ENCODE assay signal across 1 cellular context in the genomic region with DNA sequence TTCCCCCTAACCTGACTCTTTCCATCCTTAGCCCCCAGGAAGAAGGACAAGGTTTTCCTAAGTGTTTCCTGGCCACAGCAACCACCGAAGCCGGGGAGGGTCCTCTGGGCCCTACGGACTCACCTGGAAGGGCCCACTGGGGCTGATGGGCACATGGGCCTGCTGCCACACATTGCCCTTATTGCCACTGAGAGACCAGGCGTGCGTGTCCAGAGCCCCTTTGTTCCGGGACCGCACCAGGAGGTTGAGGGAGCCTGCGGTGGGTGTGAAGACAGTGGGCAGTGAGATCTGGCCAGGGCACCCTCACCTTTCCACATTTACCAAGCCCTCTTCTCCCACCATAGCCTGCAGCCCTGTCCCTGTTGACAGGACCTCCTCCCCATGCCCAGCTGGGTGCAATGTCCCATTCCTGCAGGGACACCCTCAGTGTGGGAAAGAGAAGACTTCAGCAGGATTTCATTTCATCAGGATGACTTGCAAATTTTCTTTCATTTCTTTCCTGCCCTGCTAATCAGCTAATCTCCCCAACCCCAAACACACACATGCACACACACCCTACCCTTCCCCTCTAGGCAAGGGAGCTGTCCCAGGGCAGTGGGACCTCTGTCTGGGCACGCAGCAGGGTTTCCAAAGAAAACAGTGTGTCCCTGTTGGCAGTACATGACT.
TF ChIP-seq lines count a peak whose summit lies in the region.

No MANE protein-coding gene starts in this region.

TF ChIP-seq in K562, 482 proteins besides CTCF, POLR2A, EP300 and RAD21 (continued from another document):
- TF ChIP-seq ZBTB49 (CRISPR knock-in tag; IDR thresholded peaks at IDR 0.05; ENCODE audit: borderline replicate concordance) (no peak), THRB (CRISPR knock-in tag; conservative IDR thresholded peaks at IDR 0.05) (0 out of 2 replicates have a peak, but pooled peaks have one; percentile 65), HCFC1 (IDR thresholded peaks at IDR 0.05; ENCODE audit: low read depth, low read length) (no peak), GTF2A2 (tag; IDR thresholded peaks at IDR 0.05) (no peak), NBN (IDR thresholded peaks at IDR 0.05; ENCODE audit: low read depth) (no peak), RNF2 (IDR thresholded peaks at IDR 0.05) (no peak), GTF2F1 (IDR thresholded peaks at IDR 0.05; ENCODE audit: low read depth, low read length) (no peak), PHF20 (IDR thresholded peaks at IDR 0.05; ENCODE audit: partially characterized antibody) (no peak), KLF6 (CRISPR knock-in tag; IDR thresholded peaks at IDR 0.05; ENCODE audit: borderline replicate concordance) (peak; percentile 42; the same call in 1 of the 2 replicates), EP400 (IDR thresholded peaks at IDR 0.05) (no peak), MAX (CRISPR knock-in tag; IDR thresholded peaks at IDR 0.05) (no peak), YY1 (IDR thresholded peaks at IDR 0.05; ENCODE audit: borderline replicate concordance in 1 of 3, control insufficient read depth in 1 of 3, extremely low read depth in 1 of 3, insufficient read depth in 3 of 3, insufficient read length in 1 of 3, insufficient replicate concordance in 2 of 3, low read depth in 1 of 3, low read length in 2 of 3) (no peak), SAP30 (IDR thresholded peaks at IDR 0.05; ENCODE audit: borderline replicate concordance, insufficient read depth, low read depth, low read length, poor library complexity, severe bottlenecking) (no peak), ZNF436 (CRISPR knock-in tag; IDR thresholded peaks at IDR 0.05) (no peak), RFX5 (IDR thresholded peaks at IDR 0.05; ENCODE audit: low read depth, low read length) (no peak), GATA2 (CRISPR knock-in tag; IDR thresholded peaks at IDR 0.05) (peak; percentile 70; the same call in 1 of the 2 replicates), ZNF316 (IDR thresholded peaks at IDR 0.05) (peak; percentile 97), ZNF24 (IDR thresholded peaks at IDR 0.05) (peak; percentile 92), SMAD4 (CRISPR knock-in tag; conservative IDR thresholded peaks at IDR 0.05) (no peak)
- TF ChIP-seq, protein P1, sequence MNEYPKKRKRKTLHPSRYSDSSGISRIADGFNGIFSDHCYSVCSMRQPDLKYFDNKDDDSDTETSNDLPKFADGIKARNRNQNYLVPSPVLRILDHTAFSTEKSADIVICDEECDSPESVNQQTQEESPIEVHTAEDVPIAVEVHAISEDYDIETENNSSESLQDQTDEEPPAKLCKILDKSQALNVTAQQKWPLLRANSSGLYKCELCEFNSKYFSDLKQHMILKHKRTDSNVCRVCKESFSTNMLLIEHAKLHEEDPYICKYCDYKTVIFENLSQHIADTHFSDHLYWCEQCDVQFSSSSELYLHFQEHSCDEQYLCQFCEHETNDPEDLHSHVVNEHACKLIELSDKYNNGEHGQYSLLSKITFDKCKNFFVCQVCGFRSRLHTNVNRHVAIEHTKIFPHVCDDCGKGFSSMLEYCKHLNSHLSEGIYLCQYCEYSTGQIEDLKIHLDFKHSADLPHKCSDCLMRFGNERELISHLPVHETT (CRISPR knock-in tag; conservative IDR thresholded peaks at IDR 0.05 in 1 of 2, IDR thresholded peaks at IDR 0.05 in 1 of 2), result 0 out of 4 replicates have a peak, but pooled peaks of 1 of the 2 experiments have one; percentile 49
- TF ChIP-seq, protein P2, sequence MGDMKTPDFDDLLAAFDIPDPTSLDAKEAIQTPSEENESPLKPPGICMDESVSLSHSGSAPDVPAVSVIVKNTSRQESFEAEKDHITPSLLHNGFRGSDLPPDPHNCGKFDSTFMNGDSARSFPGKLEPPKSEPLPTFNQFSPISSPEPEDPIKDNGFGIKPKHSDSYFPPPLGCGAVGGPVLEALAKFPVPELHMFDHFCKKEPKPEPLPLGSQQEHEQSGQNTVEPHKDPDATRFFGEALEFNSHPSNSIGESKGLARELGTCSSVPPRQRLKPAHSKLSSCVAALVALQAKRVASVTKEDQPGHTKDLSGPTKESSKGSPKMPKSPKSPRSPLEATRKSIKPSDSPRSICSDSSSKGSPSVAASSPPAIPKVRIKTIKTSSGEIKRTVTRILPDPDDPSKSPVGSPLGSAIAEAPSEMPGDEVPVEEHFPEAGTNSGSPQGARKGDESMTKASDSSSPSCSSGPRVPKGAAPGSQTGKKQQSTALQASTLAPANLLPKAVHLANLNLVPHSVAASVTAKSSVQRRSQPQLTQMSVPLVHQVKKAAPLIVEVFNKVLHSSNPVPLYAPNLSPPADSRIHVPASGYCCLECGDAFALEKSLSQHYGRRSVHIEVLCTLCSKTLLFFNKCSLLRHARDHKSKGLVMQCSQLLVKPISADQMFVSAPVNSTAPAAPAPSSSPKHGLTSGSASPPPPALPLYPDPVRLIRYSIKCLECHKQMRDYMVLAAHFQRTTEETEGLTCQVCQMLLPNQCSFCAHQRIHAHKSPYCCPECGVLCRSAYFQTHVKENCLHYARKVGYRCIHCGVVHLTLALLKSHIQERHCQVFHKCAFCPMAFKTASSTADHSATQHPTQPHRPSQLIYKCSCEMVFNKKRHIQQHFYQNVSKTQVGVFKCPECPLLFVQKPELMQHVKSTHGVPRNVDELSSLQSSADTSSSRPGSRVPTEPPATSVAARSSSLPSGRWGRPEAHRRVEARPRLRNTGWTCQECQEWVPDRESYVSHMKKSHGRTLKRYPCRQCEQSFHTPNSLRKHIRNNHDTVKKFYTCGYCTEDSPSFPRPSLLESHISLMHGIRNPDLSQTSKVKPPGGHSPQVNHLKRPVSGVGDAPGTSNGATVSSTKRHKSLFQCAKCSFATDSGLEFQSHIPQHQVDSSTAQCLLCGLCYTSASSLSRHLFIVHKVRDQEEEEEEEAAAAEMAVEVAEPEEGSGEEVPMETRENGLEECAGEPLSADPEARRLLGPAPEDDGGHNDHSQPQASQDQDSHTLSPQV (IDR thresholded peaks at IDR 0.05), result 0 out of 2 replicates have a peak, but pooled peaks have one; percentile 68
- TF ChIP-seq, protein P3, sequence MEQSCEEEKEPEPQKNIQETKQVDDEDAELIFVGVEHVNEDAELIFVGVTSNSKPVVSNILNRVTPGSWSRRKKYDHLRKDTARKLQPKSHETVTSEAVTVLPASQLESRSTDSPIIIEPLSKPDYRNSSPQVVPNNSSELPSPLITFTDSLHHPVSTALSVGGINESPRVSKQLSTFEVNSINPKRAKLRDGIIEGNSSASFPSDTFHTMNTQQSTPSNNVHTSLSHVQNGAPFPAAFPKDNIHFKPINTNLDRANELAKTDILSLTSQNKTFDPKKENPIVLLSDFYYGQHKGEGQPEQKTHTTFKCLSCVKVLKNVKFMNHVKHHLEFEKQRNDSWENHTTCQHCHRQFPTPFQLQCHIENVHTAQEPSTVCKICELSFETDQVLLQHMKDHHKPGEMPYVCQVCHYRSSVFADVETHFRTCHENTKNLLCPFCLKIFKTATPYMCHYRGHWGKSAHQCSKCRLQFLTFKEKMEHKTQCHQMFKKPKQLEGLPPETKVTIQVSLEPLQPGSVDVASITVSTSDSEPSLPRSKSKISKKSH (CRISPR knock-in tag; IDR thresholded peaks at IDR 0.05), result no peak
- TF ChIP-seq, protein P4, sequence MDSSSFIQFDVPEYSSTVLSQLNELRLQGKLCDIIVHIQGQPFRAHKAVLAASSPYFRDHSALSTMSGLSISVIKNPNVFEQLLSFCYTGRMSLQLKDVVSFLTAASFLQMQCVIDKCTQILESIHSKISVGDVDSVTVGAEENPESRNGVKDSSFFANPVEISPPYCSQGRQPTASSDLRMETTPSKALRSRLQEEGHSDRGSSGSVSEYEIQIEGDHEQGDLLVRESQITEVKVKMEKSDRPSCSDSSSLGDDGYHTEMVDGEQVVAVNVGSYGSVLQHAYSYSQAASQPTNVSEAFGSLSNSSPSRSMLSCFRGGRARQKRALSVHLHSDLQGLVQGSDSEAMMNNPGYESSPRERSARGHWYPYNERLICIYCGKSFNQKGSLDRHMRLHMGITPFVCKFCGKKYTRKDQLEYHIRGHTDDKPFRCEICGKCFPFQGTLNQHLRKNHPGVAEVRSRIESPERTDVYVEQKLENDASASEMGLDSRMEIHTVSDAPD (CRISPR knock-in tag; IDR thresholded peaks at IDR 0.05), result no peak
